ENCODE assay signal across 3 cellular contexts in the genomic region with DNA sequence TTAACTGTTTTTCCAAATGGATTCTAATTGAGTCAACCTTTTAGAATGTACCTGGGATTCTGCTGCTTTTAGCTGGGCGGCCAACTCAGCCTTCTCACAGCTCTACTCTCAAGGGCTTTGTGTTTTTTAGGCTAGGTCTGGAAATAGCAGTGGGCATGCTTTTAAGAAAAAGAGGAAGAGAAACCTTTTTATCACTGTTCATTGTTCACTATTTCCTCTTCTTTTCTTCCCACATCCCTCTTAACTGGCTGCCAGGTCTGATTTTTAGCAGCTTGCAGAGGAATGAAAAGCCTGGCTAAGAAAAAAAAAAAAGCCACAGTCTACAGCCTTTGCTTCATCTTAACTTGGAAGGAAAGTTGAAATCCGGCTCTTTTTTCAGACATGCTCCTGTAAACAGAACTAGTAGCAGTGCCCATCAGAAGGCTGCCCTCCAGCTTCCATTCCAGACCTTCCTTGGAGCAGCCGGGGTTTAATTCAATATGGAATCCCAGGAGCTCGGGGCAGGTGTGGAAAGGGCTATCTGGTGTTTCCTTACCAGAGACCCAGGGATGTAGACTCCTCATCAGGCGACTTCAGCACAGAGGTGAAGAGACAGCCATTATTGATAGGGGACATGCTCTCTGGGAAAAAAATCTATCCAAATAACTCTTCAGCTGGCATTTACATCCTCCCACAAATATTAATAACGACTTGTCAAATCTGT.
TF ChIP-seq lines count a peak whose summit lies in the region.

No MANE protein-coding gene starts in this region.

TF ChIP-seq in GM12891, 5 proteins besides CTCF, POLR2A, EP300 and RAD21:
- no peak for TF ChIP-seq POU2F2 (IDR thresholded peaks at IDR 0.05; ENCODE audit: low read depth, low read length)
- TF ChIP-seq TAF1 (IDR thresholded peaks at IDR 0.05; ENCODE audit: low read depth, low read length), result no peak
- TF ChIP-seq PAX5 (IDR thresholded peaks at IDR 0.05; ENCODE audit: insufficient read depth, low read length, severe bottlenecking), result no peak
- peak; percentile 74 for TF ChIP-seq SPI1 (IDR thresholded peaks at IDR 0.05; ENCODE audit: low read depth, low read length)
- TF ChIP-seq POLR2AphosphoS5 (IDR thresholded peaks at IDR 0.05; ENCODE audit: low read depth, low read length), result no peak

TF ChIP-seq in HCT116, 20 proteins besides CTCF, POLR2A, EP300 and RAD21:
- no peak for TF ChIP-seq EZH2phosphoT487 (IDR thresholded peaks at IDR 0.05; ENCODE audit: borderline replicate concordance)
- TF ChIP-seq EZH2 (IDR thresholded peaks at IDR 0.05), result no peak
- no peak for TF ChIP-seq ZFX (IDR thresholded peaks at IDR 0.05)
- TF ChIP-seq, protein P1, sequence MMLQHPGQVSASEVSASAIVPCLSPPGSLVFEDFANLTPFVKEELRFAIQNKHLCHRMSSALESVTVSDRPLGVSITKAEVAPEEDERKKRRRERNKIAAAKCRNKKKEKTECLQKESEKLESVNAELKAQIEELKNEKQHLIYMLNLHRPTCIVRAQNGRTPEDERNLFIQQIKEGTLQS (IDR thresholded peaks at IDR 0.05), result no peak
- TF ChIP-seq CBX3 (IDR thresholded peaks at IDR 0.05; ENCODE audit: low read depth), result no peak
- no peak for TF ChIP-seq SIN3A (IDR thresholded peaks at IDR 0.05; ENCODE audit: low read depth)
- TF ChIP-seq CEBPB (IDR thresholded peaks at IDR 0.05; ENCODE audit: low read depth), result no peak
- TF ChIP-seq SP1 (IDR thresholded peaks at IDR 0.05; ENCODE audit: low read depth), result no peak
- TF ChIP-seq ELF1 (IDR thresholded peaks at IDR 0.05; ENCODE audit: borderline replicate concordance, low read depth), result no peak
- TF ChIP-seq YY1 (IDR thresholded peaks at IDR 0.05; ENCODE audit: extremely low read depth, insufficient replicate concordance, low read depth, low read length), result no peak
- TF ChIP-seq, protein P2, sequence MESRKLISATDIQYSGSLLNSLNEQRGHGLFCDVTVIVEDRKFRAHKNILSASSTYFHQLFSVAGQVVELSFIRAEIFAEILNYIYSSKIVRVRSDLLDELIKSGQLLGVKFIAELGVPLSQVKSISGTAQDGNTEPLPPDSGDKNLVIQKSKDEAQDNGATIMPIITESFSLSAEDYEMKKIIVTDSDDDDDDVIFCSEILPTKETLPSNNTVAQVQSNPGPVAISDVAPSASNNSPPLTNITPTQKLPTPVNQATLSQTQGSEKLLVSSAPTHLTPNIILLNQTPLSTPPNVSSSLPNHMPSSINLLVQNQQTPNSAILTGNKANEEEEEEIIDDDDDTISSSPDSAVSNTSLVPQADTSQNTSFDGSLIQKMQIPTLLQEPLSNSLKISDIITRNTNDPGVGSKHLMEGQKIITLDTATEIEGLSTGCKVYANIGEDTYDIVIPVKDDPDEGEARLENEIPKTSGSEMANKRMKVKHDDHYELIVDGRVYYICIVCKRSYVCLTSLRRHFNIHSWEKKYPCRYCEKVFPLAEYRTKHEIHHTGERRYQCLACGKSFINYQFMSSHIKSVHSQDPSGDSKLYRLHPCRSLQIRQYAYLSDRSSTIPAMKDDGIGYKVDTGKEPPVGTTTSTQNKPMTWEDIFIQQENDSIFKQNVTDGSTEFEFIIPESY (IDR thresholded peaks at IDR 0.05; ENCODE audit: extremely low read depth, insufficient replicate concordance, low read length), result no peak
- no peak for TF ChIP-seq POLR2AphosphoS5 (IDR thresholded peaks at IDR 0.05; ENCODE audit: low read depth, low read length)
- TF ChIP-seq, protein P3, sequence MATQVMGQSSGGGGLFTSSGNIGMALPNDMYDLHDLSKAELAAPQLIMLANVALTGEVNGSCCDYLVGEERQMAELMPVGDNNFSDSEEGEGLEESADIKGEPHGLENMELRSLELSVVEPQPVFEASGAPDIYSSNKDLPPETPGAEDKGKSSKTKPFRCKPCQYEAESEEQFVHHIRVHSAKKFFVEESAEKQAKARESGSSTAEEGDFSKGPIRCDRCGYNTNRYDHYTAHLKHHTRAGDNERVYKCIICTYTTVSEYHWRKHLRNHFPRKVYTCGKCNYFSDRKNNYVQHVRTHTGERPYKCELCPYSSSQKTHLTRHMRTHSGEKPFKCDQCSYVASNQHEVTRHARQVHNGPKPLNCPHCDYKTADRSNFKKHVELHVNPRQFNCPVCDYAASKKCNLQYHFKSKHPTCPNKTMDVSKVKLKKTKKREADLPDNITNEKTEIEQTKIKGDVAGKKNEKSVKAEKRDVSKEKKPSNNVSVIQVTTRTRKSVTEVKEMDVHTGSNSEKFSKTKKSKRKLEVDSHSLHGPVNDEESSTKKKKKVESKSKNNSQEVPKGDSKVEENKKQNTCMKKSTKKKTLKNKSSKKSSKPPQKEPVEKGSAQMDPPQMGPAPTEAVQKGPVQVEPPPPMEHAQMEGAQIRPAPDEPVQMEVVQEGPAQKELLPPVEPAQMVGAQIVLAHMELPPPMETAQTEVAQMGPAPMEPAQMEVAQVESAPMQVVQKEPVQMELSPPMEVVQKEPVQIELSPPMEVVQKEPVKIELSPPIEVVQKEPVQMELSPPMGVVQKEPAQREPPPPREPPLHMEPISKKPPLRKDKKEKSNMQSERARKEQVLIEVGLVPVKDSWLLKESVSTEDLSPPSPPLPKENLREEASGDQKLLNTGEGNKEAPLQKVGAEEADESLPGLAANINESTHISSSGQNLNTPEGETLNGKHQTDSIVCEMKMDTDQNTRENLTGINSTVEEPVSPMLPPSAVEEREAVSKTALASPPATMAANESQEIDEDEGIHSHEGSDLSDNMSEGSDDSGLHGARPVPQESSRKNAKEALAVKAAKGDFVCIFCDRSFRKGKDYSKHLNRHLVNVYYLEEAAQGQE (IDR thresholded peaks at IDR 0.05; ENCODE audit: low read depth), result no peak
TF ChIP-seq in HCT116: peak in this region for 0.

TF ChIP-seq in HepG2, 621 proteins besides CTCF, POLR2A, EP300 and RAD21:
- TF ChIP-seq ZSCAN30 (CRISPR knock-in tag; IDR thresholded peaks at IDR 0.05) (no peak), MYC (CRISPR knock-in tag; IDR thresholded peaks at IDR 0.05; ENCODE audit: borderline replicate concordance) (no peak), CCDC6 (CRISPR knock-in tag; IDR thresholded peaks at IDR 0.05) (0 out of 2 replicates have a peak, but pooled peaks have one; percentile 42), ZBTB3 (CRISPR knock-in tag; IDR thresholded peaks at IDR 0.05; ENCODE audit: borderline replicate concordance, low read depth) (no peak), ZNF326 (CRISPR knock-in tag; IDR thresholded peaks at IDR 0.05; ENCODE audit: borderline replicate concordance) (no peak), HNRNPLL (IDR thresholded peaks at IDR 0.05; ENCODE audit: low read depth, low read length, poor library complexity, severe bottlenecking) (no peak), ZMYM2 (CRISPR knock-in tag; IDR thresholded peaks at IDR 0.05) (no peak), KAT7 (CRISPR knock-in tag; IDR thresholded peaks at IDR 0.05; ENCODE audit: borderline replicate concordance) (no peak), SAFB2 (CRISPR knock-in tag; IDR thresholded peaks at IDR 0.05; ENCODE audit: borderline replicate concordance, low read depth) (no peak), GFI1 (CRISPR knock-in tag; IDR thresholded peaks at IDR 0.05; ENCODE audit: borderline replicate concordance) (0 out of 2 replicates have a peak, but pooled peaks have one; percentile 11), RBAK (CRISPR knock-in tag; IDR thresholded peaks at IDR 0.05) (no peak), ZNF12 (CRISPR knock-in tag; IDR thresholded peaks at IDR 0.05) (0 out of 2 replicates have a peak, but pooled peaks have one; percentile 38)
- TF ChIP-seq, protein P4, sequence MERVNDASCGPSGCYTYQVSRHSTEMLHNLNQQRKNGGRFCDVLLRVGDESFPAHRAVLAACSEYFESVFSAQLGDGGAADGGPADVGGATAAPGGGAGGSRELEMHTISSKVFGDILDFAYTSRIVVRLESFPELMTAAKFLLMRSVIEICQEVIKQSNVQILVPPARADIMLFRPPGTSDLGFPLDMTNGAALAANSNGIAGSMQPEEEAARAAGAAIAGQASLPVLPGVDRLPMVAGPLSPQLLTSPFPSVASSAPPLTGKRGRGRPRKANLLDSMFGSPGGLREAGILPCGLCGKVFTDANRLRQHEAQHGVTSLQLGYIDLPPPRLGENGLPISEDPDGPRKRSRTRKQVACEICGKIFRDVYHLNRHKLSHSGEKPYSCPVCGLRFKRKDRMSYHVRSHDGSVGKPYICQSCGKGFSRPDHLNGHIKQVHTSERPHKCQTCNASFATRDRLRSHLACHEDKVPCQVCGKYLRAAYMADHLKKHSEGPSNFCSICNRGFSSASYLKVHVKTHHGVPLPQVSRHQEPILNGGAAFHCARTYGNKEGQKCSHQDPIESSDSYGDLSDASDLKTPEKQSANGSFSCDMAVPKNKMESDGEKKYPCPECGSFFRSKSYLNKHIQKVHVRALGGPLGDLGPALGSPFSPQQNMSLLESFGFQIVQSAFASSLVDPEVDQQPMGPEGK (CRISPR knock-in tag; IDR thresholded peaks at IDR 0.05), result no peak
- TF ChIP-seq, protein P5, sequence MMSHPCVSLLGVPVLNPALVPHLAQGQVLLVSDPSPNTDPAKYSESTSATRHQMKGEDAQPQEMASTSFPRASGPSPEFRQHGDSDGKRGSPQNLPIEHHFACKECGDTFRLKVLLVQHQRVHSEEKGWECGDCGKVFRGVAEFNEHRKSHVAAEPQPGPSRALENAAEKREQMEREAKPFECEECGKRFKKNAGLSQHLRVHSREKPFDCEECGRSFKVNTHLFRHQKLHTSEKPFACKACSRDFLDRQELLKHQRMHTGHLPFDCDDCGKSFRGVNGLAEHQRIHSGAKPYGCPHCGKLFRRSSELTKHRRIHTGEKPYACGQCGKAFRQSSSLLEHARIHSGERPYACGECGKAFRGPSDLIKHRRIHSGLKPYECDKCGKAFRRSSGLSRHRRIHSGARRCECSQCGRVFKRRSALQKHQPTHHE (CRISPR knock-in tag; IDR thresholded peaks at IDR 0.05; ENCODE audit: borderline replicate concordance), result no peak
